1 cellular context compared by ENCODE assay signal in the genomic region with DNA sequence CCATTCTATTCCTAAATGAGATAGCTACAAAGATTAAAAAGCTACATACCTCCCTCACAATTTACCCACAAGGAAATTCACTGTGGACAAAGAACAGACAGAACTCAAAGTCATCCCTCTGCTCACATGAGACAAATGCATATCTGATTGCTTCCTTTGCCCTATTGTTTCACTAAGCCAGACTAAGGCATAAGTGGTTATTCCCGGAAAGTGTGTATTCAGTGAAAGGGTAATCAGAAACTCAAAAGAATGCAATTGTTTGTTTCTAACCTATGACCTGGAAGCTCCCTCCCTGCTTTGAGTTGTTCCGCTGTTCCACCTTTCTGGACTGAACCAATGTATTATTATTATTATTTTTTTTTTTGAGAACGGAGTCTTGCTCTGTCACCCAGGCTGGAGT.
TF ChIP-seq lines count a peak whose summit lies in the region.
"Not testable (repeated sequence)": the region's sequence is repeated elsewhere in the genome, so short reads cannot be mapped to it uniquely, and the experiment has no call there.

No MANE protein-coding gene starts in this region.

TF ChIP-seq in HepG2, 621 proteins besides CTCF, POLR2A, EP300 and RAD21:
- TF ChIP-seq SOX5 (CRISPR knock-in tag; IDR thresholded peaks at IDR 0.05; ENCODE audit: borderline replicate concordance): peak; percentile 88
- not testable (repeated sequence) for TF ChIP-seq SOX13, SOX6 (IDR thresholded peaks at IDR 0.05)
- peak in 1 of 2 experiments; percentile 94; a peak in 2 of 4 replicates for TF ChIP-seq SOX13 (CRISPR knock-in tag; conservative IDR thresholded peaks at IDR 0.05 in 1 of 2, IDR thresholded peaks at IDR 0.05 in 1 of 2)
- TF ChIP-seq SOX6 (CRISPR knock-in tag; IDR thresholded peaks at IDR 0.05): peak; percentile 52; the same call in 1 of the 2 replicates
- TF ChIP-seq, protein P1, sequence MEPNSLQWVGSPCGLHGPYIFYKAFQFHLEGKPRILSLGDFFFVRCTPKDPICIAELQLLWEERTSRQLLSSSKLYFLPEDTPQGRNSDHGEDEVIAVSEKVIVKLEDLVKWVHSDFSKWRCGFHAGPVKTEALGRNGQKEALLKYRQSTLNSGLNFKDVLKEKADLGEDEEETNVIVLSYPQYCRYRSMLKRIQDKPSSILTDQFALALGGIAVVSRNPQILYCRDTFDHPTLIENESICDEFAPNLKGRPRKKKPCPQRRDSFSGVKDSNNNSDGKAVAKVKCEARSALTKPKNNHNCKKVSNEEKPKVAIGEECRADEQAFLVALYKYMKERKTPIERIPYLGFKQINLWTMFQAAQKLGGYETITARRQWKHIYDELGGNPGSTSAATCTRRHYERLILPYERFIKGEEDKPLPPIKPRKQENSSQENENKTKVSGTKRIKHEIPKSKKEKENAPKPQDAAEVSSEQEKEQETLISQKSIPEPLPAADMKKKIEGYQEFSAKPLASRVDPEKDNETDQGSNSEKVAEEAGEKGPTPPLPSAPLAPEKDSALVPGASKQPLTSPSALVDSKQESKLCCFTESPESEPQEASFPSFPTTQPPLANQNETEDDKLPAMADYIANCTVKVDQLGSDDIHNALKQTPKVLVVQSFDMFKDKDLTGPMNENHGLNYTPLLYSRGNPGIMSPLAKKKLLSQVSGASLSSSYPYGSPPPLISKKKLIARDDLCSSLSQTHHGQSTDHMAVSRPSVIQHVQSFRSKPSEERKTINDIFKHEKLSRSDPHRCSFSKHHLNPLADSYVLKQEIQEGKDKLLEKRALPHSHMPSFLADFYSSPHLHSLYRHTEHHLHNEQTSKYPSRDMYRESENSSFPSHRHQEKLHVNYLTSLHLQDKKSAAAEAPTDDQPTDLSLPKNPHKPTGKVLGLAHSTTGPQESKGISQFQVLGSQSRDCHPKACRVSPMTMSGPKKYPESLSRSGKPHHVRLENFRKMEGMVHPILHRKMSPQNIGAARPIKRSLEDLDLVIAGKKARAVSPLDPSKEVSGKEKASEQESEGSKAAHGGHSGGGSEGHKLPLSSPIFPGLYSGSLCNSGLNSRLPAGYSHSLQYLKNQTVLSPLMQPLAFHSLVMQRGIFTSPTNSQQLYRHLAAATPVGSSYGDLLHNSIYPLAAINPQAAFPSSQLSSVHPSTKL (CRISPR knock-in tag; IDR thresholded peaks at IDR 0.05): peak; percentile 13; the same call in 1 of the 2 replicates
